ENCODE assay signal across 10 cellular contexts in genomic region chr9:119736478-119737454, GRCh38.
A peak's percentile ranks its signal among the peaks of the same experiment; 100 is the strongest.
DNase-seq lines count a peak whose midpoint lies in the region; ATAC-seq and TF ChIP-seq lines count a peak whose summit lies in the region.
"Had no signal": no experiment of that assay in that cellular context is flagged by ENCODE, and none has a peak within 500 bp of the region (broad histone marks: within the 10 kb centered on the region; RNA-seq: fewer than 3 reads in every experiment).

No MANE protein-coding gene starts in this region.

- H4K20me1 ChIP-seq in BLaER1 = no peaks in the 10 kb centered on the region

- CTCF ChIA-PET in RWPE1 (lab: Yijun Ruan, JAX) = no interaction called here

- no peak overlapping the region for H3K27ac Mint-ChIP-seq in activated T-helper 2 cell treated with anti-CD3 and anti-CD28 coated beads, Interferon-gamma antibody, Interleukin-2, Interleukin-4, amounts not matched to agents 10 μg/mL and 5 μg/mL and 100 μg/mL, durations not matched to agents 14 hours and 24 hours and 36 hours
- H3K27ac Mint-ChIP-seq in activated naive CD8-positive, alpha-beta T cell treated with anti-CD3 and anti-CD28 coated beads, Interleukin-2, amount 50 U/mL, for 24 hours = no peak overlapping the region

- no peak for TF ChIP-seq CTCF in RWPE1 (conservative IDR thresholded peaks at IDR 0.05; ENCODE audit: low read depth)

- peaks cover 33% of the 10 kb centered on the region for H3K4me1 ChIP-seq in BLaER1

- H3K9me3 ChIP-seq in BLaER1 = no peaks in the 10 kb centered on the region

- H3K4me3 Mint-ChIP-seq in activated T-helper 2 cell treated with anti-CD3 and anti-CD28 coated beads, Interferon-gamma antibody, Interleukin-2, Interleukin-4, amounts not matched to agents 10 μg/mL and 5 μg/mL and 100 μg/mL, durations not matched to agents 14 hours and 24 hours and 36 hours (ENCODE audit: low read depth) = no peak overlapping the region
- no peak overlapping the region for H3K4me3 Mint-ChIP-seq in activated naive CD8-positive, alpha-beta T cell treated with anti-CD3 and anti-CD28 coated beads, Interleukin-2, amount 50 U/mL, for 24 hours

- H3K27ac ChIP-seq in BLaER1 (peak overlapping the region; percentile 32; the same call in 1 of the 2 replicates), RWPE1 (no peak overlapping the region)
- H3K27ac ChIP-seq: C4-2B had no signal

- peak overlapping the region; percentile 75 for H3K4me2 ChIP-seq in BLaER1

- POLR2A ChIA-PET in RWPE1 (lab: Yijun Ruan, JAX; ENCODE audit: low non-redundant PET) = no interaction called here

- DNase-seq in GM19240 (ENCODE audit: insufficient read length, low spot score) (peak; percentile 33), NCI-H82 (lab: John Stamatoyannopoulos, UW) (peak; percentile 45), RWPE1 (ENCODE audit: low spot score) (no peak), NCI-H146 (lab: John Stamatoyannopoulos, UW) (no peak)
- DNase-seq in activated T-helper 2 cell treated with anti-CD3 and anti-CD28 coated beads, Interferon-gamma antibody, Interleukin-2, Interleukin-4, amounts not matched to agents 10 μg/mL and 5 μg/mL and 100 μg/mL, durations not matched to agents 14 hours and 24 hours and 36 hours (ENCODE audit: low spot score) = no peak
- DNase-seq in activated naive CD8-positive, alpha-beta T cell treated with anti-CD3 and anti-CD28 coated beads, Interleukin-2, amount 50 U/mL, for 24 hours = no peak
- DNase-seq: nucleus accumbens had no signal

- H3K36me3 Mint-ChIP-seq in activated T-helper 2 cell treated with anti-CD3 and anti-CD28 coated beads, Interferon-gamma antibody, Interleukin-2, Interleukin-4, amounts not matched to agents 10 μg/mL and 5 μg/mL and 100 μg/mL, durations not matched to agents 14 hours and 24 hours and 36 hours (ENCODE audit: low read depth) = no peaks in the 10 kb centered on the region
- no peaks in the 10 kb centered on the region for H3K36me3 Mint-ChIP-seq in activated naive CD8-positive, alpha-beta T cell treated with anti-CD3 and anti-CD28 coated beads, Interleukin-2, amount 50 U/mL, for 24 hours (ENCODE audit: low read depth)

- peak overlapping the region; percentile 2; the same call in 1 of the 2 replicates for H3K4me3 ChIP-seq in BLaER1

- peak overlapping the region; percentile 17; the same call in 1 of the 2 replicates for H3K9ac ChIP-seq in BLaER1

- H3K4me1 Mint-ChIP-seq in activated T-helper 2 cell treated with anti-CD3 and anti-CD28 coated beads, Interferon-gamma antibody, Interleukin-2, Interleukin-4, amounts not matched to agents 10 μg/mL and 5 μg/mL and 100 μg/mL, durations not matched to agents 14 hours and 24 hours and 36 hours (ENCODE audit: low read depth) = no peaks in the 10 kb centered on the region
- no peaks in the 10 kb centered on the region for H3K4me1 Mint-ChIP-seq in activated naive CD8-positive, alpha-beta T cell treated with anti-CD3 and anti-CD28 coated beads, Interleukin-2, amount 50 U/mL, for 24 hours

- intact Hi-C loops in activated T-helper 2 cell treated with anti-CD3 and anti-CD28 coated beads, Interferon-gamma antibody, Interleukin-2, Interleukin-4, amounts not matched to agents 10 μg/mL and 5 μg/mL and 100 μg/mL, durations not matched to agents 14 hours and 24 hours and 36 hours (cut with micrococcal nuclease) = no loop called here

- peaks cover 10% of the 10 kb centered on the region for H3K9me3 Mint-ChIP-seq in activated T-helper 2 cell treated with anti-CD3 and anti-CD28 coated beads, Interferon-gamma antibody, Interleukin-2, Interleukin-4, amounts not matched to agents 10 μg/mL and 5 μg/mL and 100 μg/mL, durations not matched to agents 14 hours and 24 hours and 36 hours
- peaks cover 17% of the 10 kb centered on the region for H3K9me3 Mint-ChIP-seq in activated naive CD8-positive, alpha-beta T cell treated with anti-CD3 and anti-CD28 coated beads, Interleukin-2, amount 50 U/mL, for 24 hours

- no peaks in the 10 kb centered on the region for H3K36me3 ChIP-seq in BLaER1

- peak; percentile 96 for ATAC-seq in HG03045 (IDR thresholded peaks at IDR 0.05; ENCODE audit: unreplicated experiment)
- no peak for ATAC-seq in activated naive CD8-positive, alpha-beta T cell treated with anti-CD3 and anti-CD28 coated beads, Interleukin-2, amount 50 U/mL, for 24 hours

- no peaks in the 10 kb centered on the region for H3K27me3 ChIP-seq in BLaER1

- H3K27me3 Mint-ChIP-seq in activated T-helper 2 cell treated with anti-CD3 and anti-CD28 coated beads, Interferon-gamma antibody, Interleukin-2, Interleukin-4, amounts not matched to agents 10 μg/mL and 5 μg/mL and 100 μg/mL, durations not matched to agents 14 hours and 24 hours and 36 hours (ENCODE audit: low read depth) = no peaks in the 10 kb centered on the region
- H3K27me3 Mint-ChIP-seq in activated naive CD8-positive, alpha-beta T cell treated with anti-CD3 and anti-CD28 coated beads, Interleukin-2, amount 50 U/mL, for 24 hours = no peaks in the 10 kb centered on the region

Comparison
In these comparisons a context has a peak if more than half of its experiments do, and no peak if none do; other contexts are left out.
1. DNase-seq: peak in GM19240 (single experiment) and NCI-H82 (single experiment); none in RWPE1 (single experiment), activated T-helper 2 cell treated with anti-CD3 and anti-CD28 coated beads, Interferon-gamma antibody, Interleukin-2, Interleukin-4, amounts not matched to agents 10 μg/mL and 5 μg/mL and 100 μg/mL, durations not matched to agents 14 hours and 24 hours and 36 hours (single experiment), NCI-H146 (single experiment) and activated naive CD8-positive, alpha-beta T cell treated with anti-CD3 and anti-CD28 coated beads, Interleukin-2, amount 50 U/mL, for 24 hours (single experiment).